In genomic region chr1:13730751-13731482, GRCh38 we compare ENCODE assay signal across 9 cellular contexts. TPM values are rescaled to one million over a fixed set of nuclear protein-coding genes. Genes with fewer than 3 reads are reported as not detected.
DNase-seq lines count a peak whose midpoint lies in the region; ATAC-seq and TF ChIP-seq lines count a peak whose summit lies in the region.
"Had no signal": no experiment of that assay in that cellular context is flagged by ENCODE, and none has a peak within 500 bp of the region (broad histone marks: within the 10 kb centered on the region; RNA-seq: fewer than 3 reads in every experiment).

No MANE protein-coding gene starts in this region.

- peak overlapping the region; percentile 55 to 87 (median 76) for H3K27ac ChIP-seq in Peyer's patch
- H3K27ac ChIP-seq in muscle layer of duodenum (ENCODE audit: low read length), result peak overlapping the region; percentile 46
- H3K27ac ChIP-seq in stomach, result peak overlapping the region in 3 of 5 donors; percentile 38 to 48 (median 48)
- H3K27ac ChIP-seq: adrenal gland had no signal

- H3K36me3 ChIP-seq in Peyer's patch (peaks cover 0 to 3% (median 0%) of the 10 kb centered on the region in 3 donors), muscle layer of duodenum (ENCODE audit: control insufficient read depth in 1 of 2, insufficient read depth in 2 of 2, low read length in 2 of 2) (peaks cover 0 to 9% of the 10 kb centered on the region in 2 donors), stomach (peaks cover 0 to 7% (median 2%) of the 10 kb centered on the region in 4 donors)
- H3K36me3 ChIP-seq: adrenal gland had no signal

- no peak for TF ChIP-seq EP300 in stomach (IDR thresholded peaks at IDR 0.05)

- TF ChIP-seq CTCF in Peyer's patch (IDR thresholded peaks at IDR 0.05) (peak in 1 of 6 experiments; percentile 1), stomach (IDR thresholded peaks at IDR 0.05) (no peak)

- peaks cover 0 to 19% (median 0%) of the 10 kb centered on the region in 4 donors for H3K4me1 ChIP-seq in Peyer's patch
- no peaks in the 10 kb centered on the region for H3K4me1 ChIP-seq in muscle layer of duodenum (ENCODE audit: control insufficient read depth in 1 of 2, insufficient read depth in 2 of 2, low read length in 2 of 2)
- H3K4me1 ChIP-seq in stomach, result peaks cover 0 to 38% (median 14%) of the 10 kb centered on the region in 4 donors
- H3K4me1 ChIP-seq: adrenal gland had no signal

- TF ChIP-seq POLR2A in Peyer's patch (IDR thresholded peaks at IDR 0.05) (peak in 1 of 2 donors; percentile 25), stomach (IDR thresholded peaks at IDR 0.05) (no peak)

- ATAC-seq in GM18867 (IDR thresholded peaks at IDR 0.05; ENCODE audit: unreplicated experiment), result peak; percentile 92
- peak; percentile 90 for ATAC-seq in HG02938 (IDR thresholded peaks at IDR 0.05; ENCODE audit: unreplicated experiment)

- H3K4me3 ChIP-seq in Peyer's patch, result no peak overlapping the region
- no peak overlapping the region for H3K4me3 ChIP-seq in muscle layer of duodenum (ENCODE audit: low read depth in 1 of 2, low read length in 2 of 2)
- peak overlapping the region in 1 of 4 donors; percentile 8 for H3K4me3 ChIP-seq in stomach
- H3K4me3 ChIP-seq: adrenal gland had no signal

- DNase-seq in Peyer's patch, result peak; percentile 54 to 95 (median 95)
- DNase-seq in activated naive CD4-positive, alpha-beta T cell treated with anti-CD3 and anti-CD28 coated beads, Interleukin-2, amount 50 U/mL, for 16 hours, result peak; percentile 82
- DNase-seq in stomach, result peak; percentile 50
- no peak for DNase-seq in NCI-H1436 (lab: John Stamatoyannopoulos, UW)
- no peak for DNase-seq in hepatic stellate cell (ENCODE audit: low spot score)

- 60 to 74% (median 72%) methylated on average over 12 of the region's 12 CpGs for WGBS in stomach, 5 donors

- intact Hi-C loops in stomach (cut with DNase I; ENCODE audit: low total_unique reads), result no loop called here

- H3K9me3 ChIP-seq in Peyer's patch (no peaks in the 10 kb centered on the region), muscle layer of duodenum (ENCODE audit: control insufficient read depth in 1 of 2, low read length in 2 of 2) (no peaks in the 10 kb centered on the region), stomach (no peaks in the 10 kb centered on the region)
- H3K9me3 ChIP-seq: adrenal gland had no signal

- H3K27me3 ChIP-seq in Peyer's patch (no peaks in the 10 kb centered on the region), muscle layer of duodenum (ENCODE audit: low read depth, low read length) (no peaks in the 10 kb centered on the region), stomach (no peaks in the 10 kb centered on the region)
- H3K27me3 ChIP-seq: adrenal gland had no signal

RNA-seq across cellular contexts. Expression of gene PRDM2, which starts 30.9 kb away (rescaled TPM):
- total RNA-seq in Peyer's patch (10 to 100 TPM; 34.7 to 70.1 (median 53.0) TPM), stomach (10 to 100 TPM; 11.6 to 77.7 (median 38.5) TPM)
- 10 to 100 TPM; 10.1 to 13.3 (median 12.7) TPM for polyA plus RNA-seq in stomach

Comparison
In these comparisons a context has a peak if more than half of its experiments do, and no peak if none do; other contexts are left out.
1. DNase-seq: peak in Peyer's patch (3 of 3), activated naive CD4-positive, alpha-beta T cell treated with anti-CD3 and anti-CD28 coated beads, Interleukin-2, amount 50 U/mL, for 16 hours (single experiment) and stomach (single experiment); none in NCI-H1436 (single experiment) and hepatic stellate cell (single experiment).
2. Peak in every context shown above with its lines, with median percentiles within 50 percentile points of each other: H3K27ac ChIP-seq.